ENCODE assay signal across 13 cellular contexts in the genomic region with DNA sequence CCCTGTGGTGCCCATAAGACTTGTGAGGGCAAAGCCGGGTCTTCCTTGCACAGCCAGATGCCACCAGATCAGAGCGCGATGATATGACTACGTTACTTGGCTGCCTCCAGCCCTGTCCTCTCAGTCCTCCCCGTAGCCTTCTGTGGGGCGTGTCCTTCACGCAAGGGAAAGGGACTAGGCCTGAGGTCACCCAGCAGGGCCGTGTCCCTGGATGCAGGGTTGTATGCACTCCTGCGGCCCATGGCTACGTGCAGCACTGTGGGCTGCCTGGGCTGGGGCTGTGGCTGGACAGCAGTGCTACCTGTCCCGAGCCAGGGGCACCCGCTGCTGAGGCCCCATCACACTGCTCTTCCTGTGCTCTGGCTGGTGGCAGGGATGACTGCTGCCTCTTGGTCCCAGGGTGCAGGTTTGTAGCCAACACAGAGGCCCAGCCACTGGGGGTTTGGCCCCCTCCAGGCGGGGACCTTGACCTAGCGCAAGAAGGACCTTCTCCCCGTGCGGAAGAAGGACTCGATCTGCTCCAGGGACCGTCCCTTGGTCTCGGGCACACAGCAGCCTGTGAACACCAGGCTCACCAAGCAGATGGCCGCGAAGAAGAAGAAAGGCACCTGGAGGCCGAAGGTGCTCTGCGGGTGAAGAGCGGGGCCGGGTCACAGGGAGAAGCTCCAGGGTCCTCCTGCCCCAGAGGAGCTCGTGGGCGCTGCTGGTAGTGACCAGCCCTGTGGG. TPM values are rescaled to one million over a fixed set of nuclear protein-coding genes. Genes with fewer than 3 reads are reported as not detected.
A peak's percentile ranks its signal among the peaks of the same experiment; 100 is the strongest.
DNase-seq lines count a peak whose midpoint lies in the region; ATAC-seq and TF ChIP-seq lines count a peak whose summit lies in the region.
"Had no signal": no experiment of that assay in that cellular context is flagged by ENCODE, and none has a peak within 500 bp of the region (broad histone marks: within the 10 kb centered on the region; RNA-seq: fewer than 3 reads in every experiment).

No MANE protein-coding gene starts in this region.

- H3K27ac Mint-ChIP-seq in GM23338 = peak overlapping the region; percentile 52; the same call in 1 of the 2 replicates

- H3K27ac ChIP-seq in GM23338 (ENCODE audit: low read depth) (no peak overlapping the region), RWPE1 (peak overlapping the region; percentile 74), right lobe of liver (no peak overlapping the region), stomach (peak overlapping the region in 4 of 5 donors; percentile 13 to 60 (median 50))
- H3K27ac ChIP-seq: BLaER1 had no signal

- peaks cover 3% of the 10 kb centered on the region; the same call in 1 of the 2 replicates for H3K36me3 ChIP-seq in GM23338 (ENCODE audit: insufficient read depth)
- H3K36me3 ChIP-seq in right lobe of liver = peaks cover 0 to 20% (median 0%) of the 10 kb centered on the region in 4 donors
- peaks cover 5 to 52% (median 35%) of the 10 kb centered on the region in 4 donors for H3K36me3 ChIP-seq in stomach

- DNase-seq in GM23338 (ENCODE audit: low spot score) = no peak
- DNase-seq in RWPE1 (ENCODE audit: low spot score) = no peak
- peak in 1 of 3 donors; percentile 58 for DNase-seq in right lobe of liver
- peak; percentile 53 for DNase-seq in stomach
- no peak for DNase-seq in activated gamma-delta T cell treated with Interleukin-2 at 50 U/mL for 16 hours
- no peak for DNase-seq in LoVo (ENCODE audit: low spot score)
- DNase-seq in A172 (ENCODE audit: low spot score) = no peak
- DNase-seq: DMS79, NCI-H1930, NCI-H2171, NCI-H510A had no signal

- H3K27me3 Mint-ChIP-seq in GM23338 (ENCODE audit: insufficient read depth, low read depth, poor library complexity) = peaks cover 7% of the 10 kb centered on the region

- ATAC-seq in GM23338 (no peak), right lobe of liver (peak; percentile 45 to 58 (median 49))

- H3F3A ChIP-seq in GM23338 (replicated peaks; ENCODE audit: low read depth) = peaks cover 6% of the 10 kb centered on the region

- no peak overlapping the region for H3K4me3 ChIP-seq in GM23338
- no peak overlapping the region for H3K4me3 ChIP-seq in right lobe of liver
- H3K4me3 ChIP-seq in stomach = no peak overlapping the region
- H3K4me3 ChIP-seq: BLaER1 had no signal

- H3K27me3 ChIP-seq in GM23338 (ENCODE audit: insufficient read depth) (no peaks in the 10 kb centered on the region), right lobe of liver (no peaks in the 10 kb centered on the region), stomach (no peaks in the 10 kb centered on the region)
- H3K27me3 ChIP-seq: BLaER1 had no signal

- no peaks in the 10 kb centered on the region for H3K9me2 ChIP-seq in GM23338 (ENCODE audit: insufficient read depth)

- peaks cover 9% of the 10 kb centered on the region; the same call in 2 of the 3 replicates for H3K36me3 Mint-ChIP-seq in GM23338 (ENCODE audit: low read depth)

- peaks cover 9% of the 10 kb centered on the region; the same call in 1 of the 2 replicates for H4K20me1 ChIP-seq in GM23338 (replicated peaks; ENCODE audit: insufficient read depth)

- H3K79me2 ChIP-seq in GM23338 (replicated peaks; ENCODE audit: insufficient read depth) = no peaks in the 10 kb centered on the region

- H2AFZ ChIP-seq in GM23338 = no peak overlapping the region

- intact Hi-C loops in right lobe of liver (cut with DNase I) = no loop called here
- intact Hi-C loops in stomach (cut with DNase I; ENCODE audit: low total_unique reads) = no loop called here

- H3K4me3 Mint-ChIP-seq in GM23338 = no peak overlapping the region

- H3K4me2 ChIP-seq in GM23338 = no peak overlapping the region
- H3K4me2 ChIP-seq: BLaER1 had no signal

- TF ChIP-seq POLR2A in right lobe of liver (IDR thresholded peaks at IDR 0.05) (no peak), stomach (IDR thresholded peaks at IDR 0.05) (no peak)

- no peaks in the 10 kb centered on the region for H3K9me3 Mint-ChIP-seq in GM23338

- H3K4me1 Mint-ChIP-seq in GM23338 = no peaks in the 10 kb centered on the region

- no peak for TF ChIP-seq CTCF in GM23338 (conservative IDR thresholded peaks at IDR 0.05; ENCODE audit: low read depth in 2 of 2)
- no peak for TF ChIP-seq CTCF in RWPE1 (conservative IDR thresholded peaks at IDR 0.05; ENCODE audit: low read depth)
- no peak for TF ChIP-seq CTCF in right lobe of liver (IDR thresholded peaks at IDR 0.05)
- TF ChIP-seq CTCF in stomach (IDR thresholded peaks at IDR 0.05) = no peak

- 45% methylated on average over 10 of the region's 27 CpGs for WGBS in right lobe of liver (ENCODE audit: insufficient coverage, low coverage, low lambda C conversion rate, missing lambda C conversion rate)
- WGBS in stomach, 5 donors = 63 to 75% (median 66%) methylated on average over 23 to 27 of the region's 27 CpGs

- CTCF ChIA-PET in RWPE1 (lab: Yijun Ruan, JAX) = interaction anchor here (0.6 to 1.6 kb wide), 5 partner anchors 13 to 187 kb away, joined by 3 to 7 read pairs (median 4); no protein-coding TSS in a partner anchor

- no peaks in the 10 kb centered on the region for H3K9me3 ChIP-seq in right lobe of liver
- H3K9me3 ChIP-seq in stomach = no peaks in the 10 kb centered on the region
- H3K9me3 ChIP-seq: BLaER1 had no signal

- no peak for TF ChIP-seq EP300 in stomach (IDR thresholded peaks at IDR 0.05)

- no peaks in the 10 kb centered on the region for H3K4me1 ChIP-seq in GM23338 (ENCODE audit: insufficient read depth)
- peaks cover 0 to 6% (median 0%) of the 10 kb centered on the region in 4 donors for H3K4me1 ChIP-seq in right lobe of liver
- peaks cover 25 to 42% (median 27%) of the 10 kb centered on the region in 4 donors for H3K4me1 ChIP-seq in stomach

- POLR2A ChIA-PET in RWPE1 (lab: Yijun Ruan, JAX; ENCODE audit: low non-redundant PET) = interaction anchor here (0.6 kb wide), 1 partner anchor 116 kb away, joined by 5 read pairs; no protein-coding TSS in a partner anchor

TF ChIP-seq in GM23338, 12 proteins besides CTCF, POLR2A, EP300 and RAD21 (continues in another document):
- TF ChIP-seq, protein P1, sequence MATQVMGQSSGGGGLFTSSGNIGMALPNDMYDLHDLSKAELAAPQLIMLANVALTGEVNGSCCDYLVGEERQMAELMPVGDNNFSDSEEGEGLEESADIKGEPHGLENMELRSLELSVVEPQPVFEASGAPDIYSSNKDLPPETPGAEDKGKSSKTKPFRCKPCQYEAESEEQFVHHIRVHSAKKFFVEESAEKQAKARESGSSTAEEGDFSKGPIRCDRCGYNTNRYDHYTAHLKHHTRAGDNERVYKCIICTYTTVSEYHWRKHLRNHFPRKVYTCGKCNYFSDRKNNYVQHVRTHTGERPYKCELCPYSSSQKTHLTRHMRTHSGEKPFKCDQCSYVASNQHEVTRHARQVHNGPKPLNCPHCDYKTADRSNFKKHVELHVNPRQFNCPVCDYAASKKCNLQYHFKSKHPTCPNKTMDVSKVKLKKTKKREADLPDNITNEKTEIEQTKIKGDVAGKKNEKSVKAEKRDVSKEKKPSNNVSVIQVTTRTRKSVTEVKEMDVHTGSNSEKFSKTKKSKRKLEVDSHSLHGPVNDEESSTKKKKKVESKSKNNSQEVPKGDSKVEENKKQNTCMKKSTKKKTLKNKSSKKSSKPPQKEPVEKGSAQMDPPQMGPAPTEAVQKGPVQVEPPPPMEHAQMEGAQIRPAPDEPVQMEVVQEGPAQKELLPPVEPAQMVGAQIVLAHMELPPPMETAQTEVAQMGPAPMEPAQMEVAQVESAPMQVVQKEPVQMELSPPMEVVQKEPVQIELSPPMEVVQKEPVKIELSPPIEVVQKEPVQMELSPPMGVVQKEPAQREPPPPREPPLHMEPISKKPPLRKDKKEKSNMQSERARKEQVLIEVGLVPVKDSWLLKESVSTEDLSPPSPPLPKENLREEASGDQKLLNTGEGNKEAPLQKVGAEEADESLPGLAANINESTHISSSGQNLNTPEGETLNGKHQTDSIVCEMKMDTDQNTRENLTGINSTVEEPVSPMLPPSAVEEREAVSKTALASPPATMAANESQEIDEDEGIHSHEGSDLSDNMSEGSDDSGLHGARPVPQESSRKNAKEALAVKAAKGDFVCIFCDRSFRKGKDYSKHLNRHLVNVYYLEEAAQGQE (IDR thresholded peaks at IDR 0.05; ENCODE audit: unreplicated experiment) = no peak
- TF ChIP-seq NANOG (IDR thresholded peaks at IDR 0.05; ENCODE audit: borderline replicate concordance) = no peak
- no peak for TF ChIP-seq ZNF331 (CRISPR knock-in tag; IDR thresholded peaks at IDR 0.05; ENCODE audit: low read depth)
- TF ChIP-seq STAT1 (IDR thresholded peaks at IDR 0.05; ENCODE audit: unreplicated experiment) = no peak

RNA-seq across cellular contexts. Expression of gene SLC2A6, which starts 7.2 kb away (rescaled TPM):
- 30.9 and 39.3 TPM in 2 replicates for total RNA-seq in GM23338 (2014; rRNA removed; shearing (Covaris generic))
- polyA plus RNA-seq in GM23338 (2016; fragmentation: Nextera tagmentation; extraction: Ambion mirVana) = 17.5 and 17.6 TPM in 2 replicates
- total RNA-seq in right lobe of liver = 1 to 10 TPM in 5 of 6 experiments, under 1 TPM in 1; 0.88 to 6.8 (median 2.8) TPM
- total RNA-seq in stomach = 10 to 100 TPM in 1 of 5 donors, 1 to 10 TPM in 1, under 1 TPM in 1, not detected in 2; 0.55 to 14.3 (median 1.3) TPM
- 1 to 10 TPM in 2 of 3 donors, under 1 TPM in 1; 0.92 to 3.1 (median 1.4) TPM for polyA plus RNA-seq in stomach
- 30.8 and 42.1 TPM in 2 replicates for total RNA-seq in A172 (2014; rRNA removed; shearing (Covaris generic))

RNA-seq across cellular contexts. Expression of gene CACFD1, which starts 11.9 kb away (rescaled TPM):
- total RNA-seq in GM23338 (2014; rRNA removed; shearing (Covaris generic)) = 12.0 and 18.2 TPM in 2 replicates
- polyA plus RNA-seq in GM23338 (2016; fragmentation: Nextera tagmentation; extraction: Ambion mirVana) (4.5 and 5.8 TPM in 2 replicates), stomach (10 to 100 TPM; 15.6 to 28.9 (median 28.3) TPM)
- total RNA-seq in right lobe of liver (10 to 100 TPM; 23.5 to 39.8 (median 32.9) TPM), stomach (10 to 100 TPM; 11.7 to 74.2 (median 16.7) TPM)
- total RNA-seq in A172 (2014; rRNA removed; shearing (Covaris generic)) = 8.8 and 10.8 TPM in 2 replicates

RNA-seq across cellular contexts. Expression of gene ADAMTS13, which starts 49.5 kb away (rescaled TPM):
- 3.1 and 6.0 TPM in 2 replicates for total RNA-seq in GM23338 (2014; rRNA removed; shearing (Covaris generic))
- polyA plus RNA-seq in GM23338 (2016; fragmentation: Nextera tagmentation; extraction: Ambion mirVana) (4.4 and 6.0 TPM in 2 replicates), stomach (1 to 10 TPM; 6.6 to 8.3 (median 8.3) TPM)
- total RNA-seq in right lobe of liver (10 to 100 TPM in 3 of 6 experiments, 1 to 10 TPM in 3; 8.1 to 27.7 (median 11.3) TPM), stomach (10 to 100 TPM in 1 of 5 donors, 1 to 10 TPM in 3, not detected in 1; 4.6 to 19.6 (median 6.1) TPM)
- total RNA-seq in A172 (2014; rRNA removed; shearing (Covaris generic)) = 0.43 and 1.6 TPM in 2 replicates

RNA-seq across cellular contexts. Expression of gene MYMK, which starts 53.0 kb away (rescaled TPM):
- not detected in 2 replicates for total RNA-seq in GM23338 (2014; rRNA removed; shearing (Covaris generic))
- 0.54 TPM in 1 of 2 replicates, not detected in the other for polyA plus RNA-seq in GM23338 (2016; fragmentation: Nextera tagmentation; extraction: Ambion mirVana)
- not detected for total RNA-seq in right lobe of liver
- not detected for total RNA-seq in stomach
- not detected for polyA plus RNA-seq in stomach
- not detected in 2 replicates for total RNA-seq in A172 (2014; rRNA removed; shearing (Covaris generic))
- polyA plus RNA-seq: AG04450 had no signal

RNA-seq across cellular contexts. Expression of gene REXO4, which starts 53.9 kb away (rescaled TPM):
- total RNA-seq in GM23338 (2014; rRNA removed; shearing (Covaris generic)) = 34.3 and 36.3 TPM in 2 replicates
- polyA plus RNA-seq in GM23338 (2016; fragmentation: Nextera tagmentation; extraction: Ambion mirVana) (31.1 and 38.1 TPM in 2 replicates), stomach (10 to 100 TPM; 14.3 to 16.8 (median 14.7) TPM)
- total RNA-seq in right lobe of liver (10 to 100 TPM in 5 of 6 experiments, 1 to 10 TPM in 1; 9.5 to 19.9 (median 12.0) TPM), stomach (10 to 100 TPM in 3 of 5 donors, 1 to 10 TPM in 1, under 1 TPM in 1; 0.45 to 64.3 (median 11.2) TPM)
- 24.8 and 28.3 TPM in 2 replicates for total RNA-seq in A172 (2014; rRNA removed; shearing (Covaris generic))

Comparison
In these comparisons a context has a peak if more than half of its experiments do, and no peak if none do; other contexts are left out.
1. H3K27ac ChIP-seq: peak in RWPE1 (single experiment) and stomach (4 of 5); none in GM23338 (single experiment) and right lobe of liver (0 of 3).